Comparison of ENCODE assay signal across 1 cellular context in the genomic region with DNA sequence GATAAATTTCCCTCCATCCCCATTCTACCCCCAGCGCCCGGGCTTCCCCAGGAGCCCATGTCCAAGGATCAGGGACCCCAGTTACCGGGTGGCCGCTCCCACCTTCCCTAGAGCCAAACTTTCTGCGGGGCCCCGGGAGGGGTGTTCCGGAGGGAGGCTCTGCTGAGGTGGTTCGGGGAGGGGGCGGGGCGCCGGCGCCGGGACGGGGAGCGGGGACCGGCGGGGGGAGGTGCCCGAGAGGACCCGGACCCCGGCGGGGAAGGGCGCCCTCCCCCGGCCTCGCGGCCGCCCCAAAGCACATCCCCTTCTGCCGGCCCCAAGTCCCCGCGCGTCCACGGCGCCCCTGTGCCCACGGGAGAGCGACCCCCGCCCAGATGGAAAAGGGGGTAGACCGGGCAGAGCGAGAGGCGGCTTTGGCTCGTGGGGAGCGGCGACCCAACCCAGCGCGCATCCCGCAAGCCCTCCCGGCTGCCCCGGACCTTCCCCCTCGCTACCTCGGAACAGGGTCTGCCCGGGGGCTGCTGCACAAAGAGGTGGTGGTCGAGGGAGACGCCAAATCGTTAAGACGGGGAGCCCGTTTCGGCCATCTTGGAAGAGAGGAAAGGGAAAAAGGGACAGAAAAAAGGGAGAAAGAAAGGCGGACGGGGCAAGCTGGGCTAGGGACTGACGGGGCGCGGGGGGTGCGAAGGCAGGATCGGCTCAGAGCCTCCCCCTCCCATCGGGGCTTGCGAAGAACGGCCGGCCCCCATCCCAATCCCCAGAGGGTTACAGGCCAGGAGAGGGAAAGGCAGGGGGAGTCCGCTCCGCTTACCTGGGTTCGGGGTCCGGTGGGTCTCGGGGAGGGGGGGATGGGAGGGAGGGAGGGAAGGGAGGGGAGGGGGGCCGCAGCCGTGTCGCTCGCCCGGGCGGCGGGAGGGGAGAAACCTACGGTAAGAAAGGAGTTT.
A peak's percentile ranks its signal among the peaks of the same experiment; 100 is the strongest.
TF ChIP-seq lines count a peak whose summit lies in the region.

No MANE protein-coding gene starts in this region.

TF ChIP-seq in HepG2, 621 proteins besides CTCF, POLR2A, EP300 and RAD21 (continued from another document and continues in another):
- TF ChIP-seq, protein P1, sequence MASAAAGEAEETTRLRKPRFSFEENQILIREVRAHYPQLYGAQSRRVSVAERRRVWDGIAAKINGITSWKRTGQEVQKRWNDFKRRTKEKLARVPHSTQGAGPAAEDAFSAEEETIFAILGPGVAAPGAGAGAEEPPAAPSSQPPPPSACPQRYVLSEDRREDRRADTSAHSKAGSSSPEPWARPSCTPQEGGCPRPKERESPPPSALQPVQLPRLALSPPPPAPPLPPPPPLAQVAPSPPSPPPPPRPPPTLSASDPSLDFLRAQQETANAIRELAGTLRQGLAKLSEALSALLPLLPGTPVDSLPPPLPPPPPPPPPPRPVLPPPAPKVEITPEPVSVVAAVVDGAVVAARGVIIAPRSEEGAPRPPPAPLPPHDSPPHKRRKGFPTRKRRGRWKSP (CRISPR knock-in tag; IDR thresholded peaks at IDR 0.05), result no peak
- TF ChIP-seq SRSF9 (IDR thresholded peaks at IDR 0.05; ENCODE audit: borderline replicate concordance, insufficient read depth, low read depth, low read length, poor library complexity, severe bottlenecking) (no peak), HNRNPK (IDR thresholded peaks at IDR 0.05; ENCODE audit: low read depth, low read length, poor library complexity, severe bottlenecking) (peak; percentile 33), MEF2D (CRISPR knock-in tag; IDR thresholded peaks at IDR 0.05) (peak; percentile 44; the same call in 1 of the 2 replicates), PRPF4 (IDR thresholded peaks at IDR 0.05; ENCODE audit: low read depth, low read length, poor library complexity, severe bottlenecking) (no peak), CCAR2 (optimal IDR thresholded peaks at IDR 0.05; ENCODE audit: low read depth, low read length) (no peak), GABPB1 (CRISPR knock-in tag; IDR thresholded peaks at IDR 0.05) (peak; percentile 68; the same call in 1 of the 2 replicates), ZBTB21 (CRISPR knock-in tag; IDR thresholded peaks at IDR 0.05) (no peak), ZNF672 (CRISPR knock-in tag; IDR thresholded peaks at IDR 0.05) (0 out of 2 replicates have a peak, but pooled peaks have one; percentile 40), DPF2 (CRISPR knock-in tag; IDR thresholded peaks at IDR 0.05; ENCODE audit: borderline replicate concordance, low read depth) (no peak), ZZZ3 (CRISPR knock-in tag; IDR thresholded peaks at IDR 0.05; ENCODE audit: borderline replicate concordance) (no peak), KDM1A (CRISPR knock-in tag; IDR thresholded peaks at IDR 0.05) (no peak), ZNF496 (CRISPR knock-in tag; IDR thresholded peaks at IDR 0.05; ENCODE audit: insufficient replicate concordance) (no peak), NFE2 (CRISPR knock-in tag; IDR thresholded peaks at IDR 0.05) (no peak), SMARCC2 (IDR thresholded peaks at IDR 0.05) (no peak), ZNF747 (CRISPR knock-in tag; IDR thresholded peaks at IDR 0.05; ENCODE audit: borderline replicate concordance) (peak; percentile 34; the same call in 1 of the 2 replicates), CREB1 (IDR thresholded peaks at IDR 0.05) (no peak), CREB1 (CRISPR knock-in tag; IDR thresholded peaks at IDR 0.05) (no peak), ZNF709 (CRISPR knock-in tag; IDR thresholded peaks at IDR 0.05) (no peak), ZNF782 (CRISPR knock-in tag; IDR thresholded peaks at IDR 0.05; ENCODE audit: borderline replicate concordance) (peak; percentile 72; the same call in 1 of the 2 replicates), ZNF883 (CRISPR knock-in tag; IDR thresholded peaks at IDR 0.05; ENCODE audit: not compliant biosample characterization) (no peak), GABPA (IDR thresholded peaks at IDR 0.05; ENCODE audit: low read depth, low read length) (peak; percentile 13; the same call in 1 of the 2 replicates), GABPA (CRISPR knock-in tag; IDR thresholded peaks at IDR 0.05; ENCODE audit: low read depth) (peak; percentile 5; the same call in 1 of the 2 replicates), RNF2 (conservative IDR thresholded peaks at IDR 0.05; ENCODE audit: low read depth) (no peak), CAMTA2 (CRISPR knock-in tag; IDR thresholded peaks at IDR 0.05; ENCODE audit: borderline replicate concordance) (no peak), ZNF24 (IDR thresholded peaks at IDR 0.05) (no peak), KLF15 (CRISPR knock-in tag; IDR thresholded peaks at IDR 0.05; ENCODE audit: borderline replicate concordance) (no peak), DNMT3B (CRISPR knock-in tag; conservative IDR thresholded peaks at IDR 0.05) (0 out of 2 replicates have a peak, but pooled peaks have one; percentile 30), CREM (IDR thresholded peaks at IDR 0.05) (no peak), CREM (CRISPR knock-in tag; IDR thresholded peaks at IDR 0.05) (no peak), MYNN (CRISPR knock-in tag; IDR thresholded peaks at IDR 0.05; ENCODE audit: low read depth) (0 out of 2 replicates have a peak, but pooled peaks have one; percentile 34)
- TF ChIP-seq, protein P2, sequence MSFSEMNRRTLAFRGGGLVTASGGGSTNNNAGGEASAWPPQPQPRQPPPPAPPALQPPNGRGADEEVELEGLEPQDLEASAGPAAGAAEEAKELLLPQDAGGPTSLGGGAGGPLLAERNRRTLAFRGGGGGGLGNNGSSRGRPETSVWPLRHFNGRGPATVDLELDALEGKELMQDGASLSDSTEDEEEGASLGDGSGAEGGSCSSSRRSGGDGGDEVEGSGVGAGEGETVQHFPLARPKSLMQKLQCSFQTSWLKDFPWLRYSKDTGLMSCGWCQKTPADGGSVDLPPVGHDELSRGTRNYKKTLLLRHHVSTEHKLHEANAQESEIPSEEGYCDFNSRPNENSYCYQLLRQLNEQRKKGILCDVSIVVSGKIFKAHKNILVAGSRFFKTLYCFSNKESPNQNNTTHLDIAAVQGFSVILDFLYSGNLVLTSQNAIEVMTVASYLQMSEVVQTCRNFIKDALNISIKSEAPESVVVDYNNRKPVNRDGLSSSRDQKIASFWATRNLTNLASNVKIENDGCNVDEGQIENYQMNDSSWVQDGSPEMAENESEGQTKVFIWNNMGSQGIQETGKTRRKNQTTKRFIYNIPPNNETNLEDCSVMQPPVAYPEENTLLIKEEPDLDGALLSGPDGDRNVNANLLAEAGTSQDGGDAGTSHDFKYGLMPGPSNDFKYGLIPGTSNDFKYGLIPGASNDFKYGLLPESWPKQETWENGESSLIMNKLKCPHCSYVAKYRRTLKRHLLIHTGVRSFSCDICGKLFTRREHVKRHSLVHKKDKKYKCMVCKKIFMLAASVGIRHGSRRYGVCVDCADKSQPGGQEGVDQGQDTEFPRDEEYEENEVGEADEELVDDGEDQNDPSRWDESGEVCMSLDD (CRISPR knock-in tag; IDR thresholded peaks at IDR 0.05; ENCODE audit: borderline replicate concordance), result no peak
- TF ChIP-seq, protein P3, sequence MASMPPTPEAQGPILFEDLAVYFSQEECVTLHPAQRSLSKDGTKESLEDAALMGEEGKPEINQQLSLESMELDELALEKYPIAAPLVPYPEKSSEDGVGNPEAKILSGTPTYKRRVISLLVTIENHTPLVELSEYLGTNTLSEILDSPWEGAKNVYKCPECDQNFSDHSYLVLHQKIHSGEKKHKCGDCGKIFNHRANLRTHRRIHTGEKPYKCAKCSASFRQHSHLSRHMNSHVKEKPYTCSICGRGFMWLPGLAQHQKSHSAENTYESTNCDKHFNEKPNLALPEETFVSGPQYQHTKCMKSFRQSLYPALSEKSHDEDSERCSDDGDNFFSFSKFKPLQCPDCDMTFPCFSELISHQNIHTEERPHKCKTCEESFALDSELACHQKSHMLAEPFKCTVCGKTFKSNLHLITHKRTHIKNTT (CRISPR knock-in tag; IDR thresholded peaks at IDR 0.05), result no peak
- TF ChIP-seq, protein P4, sequence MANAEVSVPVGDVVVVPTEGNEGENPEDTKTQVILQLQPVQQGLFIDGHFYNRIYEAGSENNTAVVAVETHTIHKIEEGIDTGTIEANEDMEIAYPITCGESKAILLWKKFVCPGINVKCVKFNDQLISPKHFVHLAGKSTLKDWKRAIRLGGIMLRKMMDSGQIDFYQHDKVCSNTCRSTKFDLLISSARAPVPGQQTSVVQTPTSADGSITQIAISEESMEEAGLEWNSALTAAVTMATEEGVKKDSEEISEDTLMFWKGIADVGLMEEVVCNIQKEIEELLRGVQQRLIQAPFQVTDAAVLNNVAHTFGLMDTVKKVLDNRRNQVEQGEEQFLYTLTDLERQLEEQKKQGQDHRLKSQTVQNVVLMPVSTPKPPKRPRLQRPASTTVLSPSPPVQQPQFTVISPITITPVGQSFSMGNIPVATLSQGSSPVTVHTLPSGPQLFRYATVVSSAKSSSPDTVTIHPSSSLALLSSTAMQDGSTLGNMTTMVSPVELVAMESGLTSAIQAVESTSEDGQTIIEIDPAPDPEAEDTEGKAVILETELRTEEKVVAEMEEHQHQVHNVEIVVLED (CRISPR knock-in tag; IDR thresholded peaks at IDR 0.05; ENCODE audit: borderline replicate concordance), result no peak
- TF ChIP-seq, protein P5, sequence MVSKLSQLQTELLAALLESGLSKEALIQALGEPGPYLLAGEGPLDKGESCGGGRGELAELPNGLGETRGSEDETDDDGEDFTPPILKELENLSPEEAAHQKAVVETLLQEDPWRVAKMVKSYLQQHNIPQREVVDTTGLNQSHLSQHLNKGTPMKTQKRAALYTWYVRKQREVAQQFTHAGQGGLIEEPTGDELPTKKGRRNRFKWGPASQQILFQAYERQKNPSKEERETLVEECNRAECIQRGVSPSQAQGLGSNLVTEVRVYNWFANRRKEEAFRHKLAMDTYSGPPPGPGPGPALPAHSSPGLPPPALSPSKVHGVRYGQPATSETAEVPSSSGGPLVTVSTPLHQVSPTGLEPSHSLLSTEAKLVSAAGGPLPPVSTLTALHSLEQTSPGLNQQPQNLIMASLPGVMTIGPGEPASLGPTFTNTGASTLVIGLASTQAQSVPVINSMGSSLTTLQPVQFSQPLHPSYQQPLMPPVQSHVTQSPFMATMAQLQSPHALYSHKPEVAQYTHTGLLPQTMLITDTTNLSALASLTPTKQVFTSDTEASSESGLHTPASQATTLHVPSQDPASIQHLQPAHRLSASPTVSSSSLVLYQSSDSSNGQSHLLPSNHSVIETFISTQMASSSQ (IDR thresholded peaks at IDR 0.05; ENCODE audit: low read depth), result no peak
- TF ChIP-seq, protein P5 (CRISPR knock-in tag; IDR thresholded peaks at IDR 0.05; ENCODE audit: borderline replicate concordance), result peak; percentile 31; the same call in 1 of the 2 replicates
- TF ChIP-seq, protein P6, sequence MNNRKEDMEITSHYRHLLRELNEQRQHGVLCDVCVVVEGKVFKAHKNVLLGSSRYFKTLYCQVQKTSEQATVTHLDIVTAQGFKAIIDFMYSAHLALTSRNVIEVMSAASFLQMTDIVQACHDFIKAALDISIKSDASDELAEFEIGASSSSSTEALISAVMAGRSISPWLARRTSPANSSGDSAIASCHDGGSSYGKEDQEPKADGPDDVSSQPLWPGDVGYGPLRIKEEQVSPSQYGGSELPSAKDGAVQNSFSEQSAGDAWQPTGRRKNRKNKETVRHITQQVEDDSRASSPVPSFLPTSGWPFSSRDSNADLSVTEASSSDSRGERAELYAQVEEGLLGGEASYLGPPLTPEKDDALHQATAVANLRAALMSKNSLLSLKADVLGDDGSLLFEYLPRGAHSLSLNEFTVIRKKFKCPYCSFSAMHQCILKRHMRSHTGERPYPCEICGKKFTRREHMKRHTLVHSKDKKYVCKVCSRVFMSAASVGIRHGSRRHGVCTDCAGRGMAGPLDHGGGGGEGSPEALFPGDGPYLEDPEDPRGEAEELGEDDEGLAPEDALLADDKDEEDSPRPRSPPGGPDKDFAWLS (CRISPR knock-in tag; IDR thresholded peaks at IDR 0.05; ENCODE audit: borderline replicate concordance), result no peak
- TF ChIP-seq, protein P7, sequence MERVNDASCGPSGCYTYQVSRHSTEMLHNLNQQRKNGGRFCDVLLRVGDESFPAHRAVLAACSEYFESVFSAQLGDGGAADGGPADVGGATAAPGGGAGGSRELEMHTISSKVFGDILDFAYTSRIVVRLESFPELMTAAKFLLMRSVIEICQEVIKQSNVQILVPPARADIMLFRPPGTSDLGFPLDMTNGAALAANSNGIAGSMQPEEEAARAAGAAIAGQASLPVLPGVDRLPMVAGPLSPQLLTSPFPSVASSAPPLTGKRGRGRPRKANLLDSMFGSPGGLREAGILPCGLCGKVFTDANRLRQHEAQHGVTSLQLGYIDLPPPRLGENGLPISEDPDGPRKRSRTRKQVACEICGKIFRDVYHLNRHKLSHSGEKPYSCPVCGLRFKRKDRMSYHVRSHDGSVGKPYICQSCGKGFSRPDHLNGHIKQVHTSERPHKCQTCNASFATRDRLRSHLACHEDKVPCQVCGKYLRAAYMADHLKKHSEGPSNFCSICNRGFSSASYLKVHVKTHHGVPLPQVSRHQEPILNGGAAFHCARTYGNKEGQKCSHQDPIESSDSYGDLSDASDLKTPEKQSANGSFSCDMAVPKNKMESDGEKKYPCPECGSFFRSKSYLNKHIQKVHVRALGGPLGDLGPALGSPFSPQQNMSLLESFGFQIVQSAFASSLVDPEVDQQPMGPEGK (CRISPR knock-in tag; IDR thresholded peaks at IDR 0.05), result peak; percentile 74
- TF ChIP-seq, protein P8, sequence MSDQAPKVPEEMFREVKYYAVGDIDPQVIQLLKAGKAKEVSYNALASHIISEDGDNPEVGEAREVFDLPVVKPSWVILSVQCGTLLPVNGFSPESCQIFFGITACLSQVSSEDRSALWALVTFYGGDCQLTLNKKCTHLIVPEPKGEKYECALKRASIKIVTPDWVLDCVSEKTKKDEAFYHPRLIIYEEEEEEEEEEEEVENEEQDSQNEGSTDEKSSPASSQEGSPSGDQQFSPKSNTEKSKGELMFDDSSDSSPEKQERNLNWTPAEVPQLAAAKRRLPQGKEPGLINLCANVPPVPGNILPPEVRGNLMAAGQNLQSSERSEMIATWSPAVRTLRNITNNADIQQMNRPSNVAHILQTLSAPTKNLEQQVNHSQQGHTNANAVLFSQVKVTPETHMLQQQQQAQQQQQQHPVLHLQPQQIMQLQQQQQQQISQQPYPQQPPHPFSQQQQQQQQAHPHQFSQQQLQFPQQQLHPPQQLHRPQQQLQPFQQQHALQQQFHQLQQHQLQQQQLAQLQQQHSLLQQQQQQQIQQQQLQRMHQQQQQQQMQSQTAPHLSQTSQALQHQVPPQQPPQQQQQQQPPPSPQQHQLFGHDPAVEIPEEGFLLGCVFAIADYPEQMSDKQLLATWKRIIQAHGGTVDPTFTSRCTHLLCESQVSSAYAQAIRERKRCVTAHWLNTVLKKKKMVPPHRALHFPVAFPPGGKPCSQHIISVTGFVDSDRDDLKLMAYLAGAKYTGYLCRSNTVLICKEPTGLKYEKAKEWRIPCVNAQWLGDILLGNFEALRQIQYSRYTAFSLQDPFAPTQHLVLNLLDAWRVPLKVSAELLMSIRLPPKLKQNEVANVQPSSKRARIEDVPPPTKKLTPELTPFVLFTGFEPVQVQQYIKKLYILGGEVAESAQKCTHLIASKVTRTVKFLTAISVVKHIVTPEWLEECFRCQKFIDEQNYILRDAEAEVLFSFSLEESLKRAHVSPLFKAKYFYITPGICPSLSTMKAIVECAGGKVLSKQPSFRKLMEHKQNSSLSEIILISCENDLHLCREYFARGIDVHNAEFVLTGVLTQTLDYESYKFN (CRISPR knock-in tag; conservative IDR thresholded peaks at IDR 0.05), result no peak; the same call in 1 of the 2 replicates
